Comparison of ENCODE assay signal across 8 cellular contexts in genomic region chr19:16197188-16197621, GRCh38. TPM values are rescaled to one million over a fixed set of nuclear protein-coding genes. Genes with fewer than 3 reads are reported as not detected.
DNase-seq lines count a peak whose midpoint lies in the region; ATAC-seq and TF ChIP-seq lines count a peak whose summit lies in the region.

No MANE protein-coding gene starts in this region.

- peaks cover 27 to 45% (median 42%) of the 10 kb centered on the region in 3 donors for H3K4me1 Mint-ChIP-seq in CD8-positive, alpha-beta memory T cell
- peaks cover 25% of the 10 kb centered on the region for H3K4me1 Mint-ChIP-seq in memory B cell

- peaks cover 23% of the 10 kb centered on the region for H3K4me1 ChIP-seq in CD8-positive, alpha-beta memory T cell (ENCODE audit: insufficient read depth, low read length)
- H3K4me1 ChIP-seq in HUES64 (ENCODE audit: insufficient read depth, low read length): peaks cover 5% of the 10 kb centered on the region; the same call in 1 of the 2 replicates
- peaks cover 24% of the 10 kb centered on the region for H3K4me1 ChIP-seq in body of pancreas
- peaks cover 38% of the 10 kb centered on the region for H3K4me1 ChIP-seq in vagina

- peaks cover 0 to 37% (median 5%) of the 10 kb centered on the region in 3 donors for H3K36me3 Mint-ChIP-seq in CD8-positive, alpha-beta memory T cell
- H3K36me3 Mint-ChIP-seq in memory B cell: peaks cover 7% of the 10 kb centered on the region

- no peak for TF ChIP-seq CTCF in body of pancreas (IDR thresholded peaks at IDR 0.05)
- TF ChIP-seq CTCF in vagina (IDR thresholded peaks at IDR 0.05): no peak

- peak overlapping the region; percentile 84 to 98 (median 97) for H3K27ac Mint-ChIP-seq in CD8-positive, alpha-beta memory T cell
- peak overlapping the region; percentile 93 for H3K27ac Mint-ChIP-seq in memory B cell

- H3K9ac ChIP-seq in HUES64 (ENCODE audit: low read depth, low read length): peak overlapping the region; percentile 57

- peak overlapping the region; percentile 96 for H3K4me3 ChIP-seq in CD8-positive, alpha-beta memory T cell (ENCODE audit: low read length)
- peak overlapping the region; percentile 94 for H3K4me3 ChIP-seq in HUES64 (ENCODE audit: low read length)
- H3K4me3 ChIP-seq in body of pancreas: no peak overlapping the region
- peak overlapping the region; percentile 67 to 83 for H3K4me3 ChIP-seq in vagina

- no peaks in the 10 kb centered on the region for H3K9me3 Mint-ChIP-seq in CD8-positive, alpha-beta memory T cell
- no peaks in the 10 kb centered on the region for H3K9me3 Mint-ChIP-seq in memory B cell

- ATAC-seq in body of pancreas (peak; percentile 10), memory B cell (ENCODE audit: low read depth) (no peak)

- H3K36me3 ChIP-seq in CD8-positive, alpha-beta memory T cell (ENCODE audit: insufficient read depth, low read length): no peaks in the 10 kb centered on the region
- H3K36me3 ChIP-seq in HUES64 (ENCODE audit: insufficient read depth, low read length) (peaks cover 2% of the 10 kb centered on the region; the same call in 1 of the 2 replicates), body of pancreas (replicated peaks in 1 of 2; ENCODE audit: insufficient read depth in 1 of 2, low read depth in 2 of 2) (peaks cover 0 to 4% of the 10 kb centered on the region in 2 donors), vagina (peaks cover 0 to 10% of the 10 kb centered on the region in 2 donors)

- intact Hi-C loops in body of pancreas (cut with DNase I): no loop called here
- intact Hi-C loops in vagina (cut with DNase I): no loop called here

- CTCF ChIA-PET in CD8-positive, alpha-beta memory T cell (lab: Charles Lee): interaction anchor here (0.6 to 1.1 kb wide), 4 partner anchors 12 to 568 kb away, joined by 3 to 11 read pairs (median 4); partner anchors contain the start of gene FAM32A

- peak overlapping the region; percentile 81 to 94 (median 88) for H3K4me3 Mint-ChIP-seq in CD8-positive, alpha-beta memory T cell
- H3K4me3 Mint-ChIP-seq in memory B cell: peak overlapping the region; percentile 87

- TF ChIP-seq POLR2A in body of pancreas (IDR thresholded peaks at IDR 0.05): no peak
- TF ChIP-seq POLR2A in vagina (IDR thresholded peaks at IDR 0.05): no peak

- H3K27ac ChIP-seq in CD8-positive, alpha-beta memory T cell (ENCODE audit: low read depth, low read length): peak overlapping the region; percentile 93
- H3K27ac ChIP-seq in HUES64 (ENCODE audit: low read depth, low read length): peak overlapping the region; percentile 3; the same call in 1 of the 2 replicates
- H3K27ac ChIP-seq in body of pancreas: peak overlapping the region in 3 of 4 donors; percentile 61 to 78 (median 75)
- peak overlapping the region; percentile 64 for H3K27ac ChIP-seq in vagina

- WGBS in HUES64: 61% methylated on average over 2 of the region's 2 CpGs
- WGBS in body of pancreas, 2 donors: 7% methylated on average over 2 of the region's 2 CpGs

- DNase-seq in CD8-positive, alpha-beta memory T cell: no peak
- DNase-seq in body of pancreas (peak in 1 of 4 donors; percentile 30), memory B cell (ENCODE audit: low spot score in 2 of 2) (no peak), vagina (ENCODE audit: extremely low spot score in 2 of 2) (no peak), DMS153 treated with DMSO at 0.1 percent for 48 hours (lab: John Stamatoyannopoulos, UW; ENCODE audit: unreplicated experiment) (no peak), DMS153 (lab: John Stamatoyannopoulos, UW) (no peak)
- DNase-seq in activated CD4-positive, CD25-positive, alpha-beta regulatory T cell (lab: John Stamatoyannopoulos, UW): no peak

- POLR2A ChIA-PET in CD8-positive, alpha-beta memory T cell (lab: Charles Lee): interaction anchor here (0.6 to 1.5 kb wide), 6 partner anchors 9 to 360 kb away, joined by 4 to 27 read pairs (median 4); partner anchors contain the start of genes FAM32A and KLF2

- H3K27me3 ChIP-seq in CD8-positive, alpha-beta memory T cell (ENCODE audit: insufficient read depth, low read length, poor library complexity, severe bottlenecking): no peaks in the 10 kb centered on the region
- H3K27me3 ChIP-seq in HUES64 (ENCODE audit: insufficient read depth, low read length): no peaks in the 10 kb centered on the region
- no peaks in the 10 kb centered on the region for H3K27me3 ChIP-seq in body of pancreas
- H3K27me3 ChIP-seq in vagina: no peaks in the 10 kb centered on the region

- H3K27me3 Mint-ChIP-seq in CD8-positive, alpha-beta memory T cell: no peaks in the 10 kb centered on the region
- no peaks in the 10 kb centered on the region for H3K27me3 Mint-ChIP-seq in memory B cell

- H3K9me3 ChIP-seq in CD8-positive, alpha-beta memory T cell (ENCODE audit: low read length): no peaks in the 10 kb centered on the region
- H3K9me3 ChIP-seq in HUES64 (ENCODE audit: insufficient read depth, low read depth, low read length) (no peaks in the 10 kb centered on the region), body of pancreas (no peaks in the 10 kb centered on the region), vagina (no peaks in the 10 kb centered on the region)

RNA-seq across cellular contexts. Expression of gene AP1M1, which starts 0.5 kb away (rescaled TPM):
- 100 to 1,000 TPM; 113 to 120 TPM for total RNA-seq in CD8-positive, alpha-beta memory T cell
- 145 TPM for polyA plus RNA-seq in CD8-positive, alpha-beta memory T cell
- polyA plus RNA-seq in HUES64 (2013, experiment 1 of 2): 50.6 TPM
- 51.2 TPM for polyA plus RNA-seq in HUES64 (2013, experiment 2 of 2)
- total RNA-seq in body of pancreas (10 to 100 TPM; 22.3 to 23.1 TPM), vagina (84.5 TPM)

RNA-seq across cellular contexts. Expression of gene FAM32A, which starts 12.0 kb away (rescaled TPM):
- 10 to 100 TPM; 62.4 to 68.3 TPM for total RNA-seq in CD8-positive, alpha-beta memory T cell
- 127 TPM for polyA plus RNA-seq in CD8-positive, alpha-beta memory T cell
- polyA plus RNA-seq in HUES64 (2013, experiment 1 of 2): 79.7 TPM
- 78.0 TPM for polyA plus RNA-seq in HUES64 (2013, experiment 2 of 2)
- 10 to 100 TPM; 29.6 to 44.5 TPM for total RNA-seq in body of pancreas
- total RNA-seq in vagina: 57.2 TPM

RNA-seq across cellular contexts. Expression of gene CIB3, which starts 23.9 kb away (rescaled TPM):
- not detected for total RNA-seq in CD8-positive, alpha-beta memory T cell
- not detected for polyA plus RNA-seq in CD8-positive, alpha-beta memory T cell
- not detected for polyA plus RNA-seq in HUES64 (2013, experiment 1 of 2)
- not detected for polyA plus RNA-seq in HUES64 (2013, experiment 2 of 2)
- total RNA-seq in body of pancreas (not detected), vagina (not detected)

RNA-seq across cellular contexts. Expression of gene HSH2D, which starts 53.7 kb away (rescaled TPM):
- total RNA-seq in CD8-positive, alpha-beta memory T cell: 1 to 10 TPM; 8.6 to 9.3 TPM
- polyA plus RNA-seq in CD8-positive, alpha-beta memory T cell: 12.8 TPM
- 0.65 TPM for polyA plus RNA-seq in HUES64 (2013, experiment 1 of 2)
- 0.25 TPM for polyA plus RNA-seq in HUES64 (2013, experiment 2 of 2)
- total RNA-seq in body of pancreas (1 to 10 TPM; 3.6 to 9.6 TPM), vagina (0.74 TPM)

Comparison
In these comparisons a context has a peak if more than half of its experiments do, and no peak if none do; other contexts are left out.
1. H3K27ac ChIP-seq: peak in every context shown above with its lines; median percentile 93 in CD8-positive, alpha-beta memory T cell; 75 in body of pancreas; 64 in vagina; 3 in HUES64.
2. H3K4me3 ChIP-seq: peak in CD8-positive, alpha-beta memory T cell (single experiment), HUES64 (single experiment) and vagina (2 of 2); none in body of pancreas (0 of 2).